ENCODE assay signal across 19 cellular contexts in genomic region chr13:90918551-90918950, GRCh38.
A peak's percentile ranks its signal among the peaks of the same experiment; 100 is the strongest.
DNase-seq lines count a peak whose midpoint lies in the region; ATAC-seq, FAIRE-seq and TF ChIP-seq lines count a peak whose summit lies in the region.
"Had no signal": no experiment of that assay in that cellular context is flagged by ENCODE, and none has a peak within 500 bp of the region (broad histone marks: within the 10 kb centered on the region; RNA-seq: fewer than 3 reads in every experiment).

No MANE protein-coding gene starts in this region.

- peak; percentile 45 for DNase-seq in GM23248
- peak; percentile 43 for DNase-seq in RCC 7860 (ENCODE audit: low spot score)
- DNase-seq in fibroblast of gingiva (ENCODE audit: low read depth) = peak; percentile 1
- no peak for DNase-seq in mesothelial cell of epicardium (ENCODE audit: low spot score in 2 of 2, unreplicated experiment in 2 of 2)
- no peak for DNase-seq in naive thymus-derived CD8-positive, alpha-beta T cell
- no peak for DNase-seq in NCI-H1694 treated with DMSO at 0.1 percent for 48 hours (lab: John Stamatoyannopoulos, UW)
- DNase-seq in tibial nerve (ENCODE audit: low spot score in 2 of 2) = no peak
- DNase-seq: activated CD4-positive, alpha-beta T cell treated with anti-CD3 and anti-CD28 coated beads, Interleukin-2, amount 50 U/mL, for 1 hour; activated T-cell treated with anti-CD3 and anti-CD28 coated beads, Interleukin-2, amount 50 U/mL, for 72 hours; DND-41; kidney; NCI-H1105; NCI-H524; stimulated activated CD4-positive, alpha-beta T cell treated with anti-CD3 and anti-CD28 coated beads, Interleukin-4, amount 100 ng/mL, for 4 hours; upper lobe of left lung had no signal

- peaks cover 22% of the 10 kb centered on the region for H3K4me1 Mint-ChIP-seq in mesothelial cell of epicardium
- no peaks in the 10 kb centered on the region for H3K4me1 Mint-ChIP-seq in naive thymus-derived CD8-positive, alpha-beta T cell
- H3K4me1 Mint-ChIP-seq: stimulated activated effector memory CD8-positive, alpha-beta T cell treated with anti-CD3 and anti-CD28 coated beads, Interleukin-12 subunit alpha, Interleukin-12 subunit beta, amount 100 ng/mL, for 72 hours had no signal

- TF ChIP-seq CTCF in mesothelial cell of epicardium (IDR thresholded peaks at IDR 0.05; ENCODE audit: unreplicated experiment) (no peak), tibial nerve (IDR thresholded peaks at IDR 0.05) (no peak)

- no peak overlapping the region for H3K4me3 ChIP-seq in GM23248
- no peak overlapping the region for H3K4me3 ChIP-seq in tibial nerve
- H3K4me3 ChIP-seq: BLaER1 treated with 17β-estradiol and CSF1 and Interleukin-3, amounts not matched to agents 10 nM and 100 nM; upper lobe of left lung had no signal

- H3K27me3 Mint-ChIP-seq in mesothelial cell of epicardium (ENCODE audit: low read depth) = no peaks in the 10 kb centered on the region
- no peaks in the 10 kb centered on the region for H3K27me3 Mint-ChIP-seq in naive thymus-derived CD8-positive, alpha-beta T cell

- no peak overlapping the region for H3K9ac ChIP-seq in GM23248
- H3K9ac ChIP-seq: BLaER1 treated with 17β-estradiol and CSF1 and Interleukin-3, amounts not matched to agents 10 nM and 100 nM had no signal

- H3K36me3 ChIP-seq in GM23248 (ENCODE audit: low read depth) = no peaks in the 10 kb centered on the region
- H3K36me3 ChIP-seq in tibial nerve = no peaks in the 10 kb centered on the region
- H3K36me3 ChIP-seq: BLaER1 treated with 17β-estradiol and CSF1 and Interleukin-3, amounts not matched to agents 10 nM and 100 nM; upper lobe of left lung had no signal

- no peaks in the 10 kb centered on the region for H3K4me1 ChIP-seq in GM23248 (ENCODE audit: insufficient read depth)
- H3K4me1 ChIP-seq in tibial nerve = no peaks in the 10 kb centered on the region
- H3K4me1 ChIP-seq: upper lobe of left lung had no signal

- H3K9me3 Mint-ChIP-seq in mesothelial cell of epicardium = peaks cover 4% of the 10 kb centered on the region
- H3K9me3 Mint-ChIP-seq in naive thymus-derived CD8-positive, alpha-beta T cell = peaks cover 0 to 11% (median 2%) of the 10 kb centered on the region in 9 donors

- WGBS in GM23248 (ENCODE audit: low coverage in 1 of 2, low lambda C conversion rate in 2 of 2, missing lambda C conversion rate in 2 of 2), 2 experiments = 0% methylated on average over 2 of the region's 2 CpGs
- 19% methylated on average over 2 of the region's 2 CpGs for WGBS in tibial nerve, 2 donors

- ATAC-seq in naive thymus-derived CD8-positive, alpha-beta T cell = no peak
- no peak for ATAC-seq in GM18511 (IDR thresholded peaks at IDR 0.05; ENCODE audit: unreplicated experiment)
- ATAC-seq: activated T-cell treated with anti-CD3 and anti-CD28 coated beads, Interleukin-2, amount 50 U/mL, for 72 hours; stimulated activated effector memory CD8-positive, alpha-beta T cell treated with anti-CD3 and anti-CD28 coated beads, Interleukin-12 subunit alpha, Interleukin-12 subunit beta, amount 100 ng/mL, for 72 hours had no signal

- no peak overlapping the region for H2AFZ ChIP-seq in GM23248

- TF ChIP-seq EP300 in tibial nerve (IDR thresholded peaks at IDR 0.05) = no peak

- TF ChIP-seq POLR2A in tibial nerve (IDR thresholded peaks at IDR 0.05) = no peak

- H3K27ac Mint-ChIP-seq in mesothelial cell of epicardium = peak overlapping the region; percentile 36
- no peak overlapping the region for H3K27ac Mint-ChIP-seq in naive thymus-derived CD8-positive, alpha-beta T cell
- H3K27ac Mint-ChIP-seq: activated T-cell treated with anti-CD3 and anti-CD28 coated beads, Interleukin-2, amount 50 U/mL, for 72 hours; stimulated activated effector memory CD8-positive, alpha-beta T cell treated with anti-CD3 and anti-CD28 coated beads, Interleukin-12 subunit alpha, Interleukin-12 subunit beta, amount 100 ng/mL, for 72 hours had no signal

- no peaks in the 10 kb centered on the region for H3K36me3 Mint-ChIP-seq in mesothelial cell of epicardium
- H3K36me3 Mint-ChIP-seq in naive thymus-derived CD8-positive, alpha-beta T cell = no peaks in the 10 kb centered on the region
- H3K36me3 Mint-ChIP-seq: stimulated activated effector memory CD8-positive, alpha-beta T cell treated with anti-CD3 and anti-CD28 coated beads, Interleukin-12 subunit alpha, Interleukin-12 subunit beta, amount 100 ng/mL, for 72 hours had no signal

- POLR2A ChIA-PET in naive thymus-derived CD8-positive, alpha-beta T cell (lab: Charles Lee) = no interaction called here

- no peaks in the 10 kb centered on the region for H3F3A ChIP-seq in GM23248 (ENCODE audit: insufficient read depth)

- no peak overlapping the region for H3K4me2 ChIP-seq in GM23248 (ENCODE audit: unreplicated experiment)

- no peak overlapping the region for H3K4me3 Mint-ChIP-seq in mesothelial cell of epicardium
- no peak overlapping the region for H3K4me3 Mint-ChIP-seq in naive thymus-derived CD8-positive, alpha-beta T cell
- H3K4me3 Mint-ChIP-seq: activated T-cell treated with anti-CD3 and anti-CD28 coated beads, Interleukin-2, amount 50 U/mL, for 72 hours; stimulated activated effector memory CD8-positive, alpha-beta T cell treated with anti-CD3 and anti-CD28 coated beads, Interleukin-12 subunit alpha, Interleukin-12 subunit beta, amount 100 ng/mL, for 72 hours had no signal

- H3K27ac ChIP-seq in GM23248 = no peak overlapping the region
- H3K27ac ChIP-seq in tibial nerve = no peak overlapping the region
- H3K27ac ChIP-seq: BLaER1 treated with 17β-estradiol and CSF1 and Interleukin-3, amounts not matched to agents 10 nM and 100 nM; RWPE1; upper lobe of left lung had no signal

- in situ Hi-C loops in GM23248 (cut with MboI) = no loop called here

- FAIRE-seq in RCC 7860 (lab: Jason Lieb, UNC) = peak; percentile 80
- FAIRE-seq: kidney had no signal

- H3K9me3 ChIP-seq in GM23248 (ENCODE audit: low read depth) (no peaks in the 10 kb centered on the region), tibial nerve (no peaks in the 10 kb centered on the region)
- H3K9me3 ChIP-seq: BLaER1 treated with 17β-estradiol and CSF1 and Interleukin-3, amounts not matched to agents 10 nM and 100 nM; upper lobe of left lung had no signal

- no peaks in the 10 kb centered on the region for H3K27me3 ChIP-seq in GM23248 (replicated peaks; ENCODE audit: insufficient read depth)
- H3K27me3 ChIP-seq in tibial nerve = no peaks in the 10 kb centered on the region
- H3K27me3 ChIP-seq: BLaER1 treated with 17β-estradiol and CSF1 and Interleukin-3, amounts not matched to agents 10 nM and 100 nM; upper lobe of left lung had no signal

- no peaks in the 10 kb centered on the region for H3K9me2 ChIP-seq in GM23248 (ENCODE audit: insufficient read depth)

- no peaks in the 10 kb centered on the region for H3K79me2 ChIP-seq in GM23248 (ENCODE audit: insufficient read depth)

- no peaks in the 10 kb centered on the region for H4K20me1 ChIP-seq in GM23248 (ENCODE audit: insufficient read depth)
- H4K20me1 ChIP-seq: BLaER1 treated with 17β-estradiol and CSF1 and Interleukin-3, amounts not matched to agents 10 nM and 100 nM had no signal

Comparison
In these comparisons a context has a peak if more than half of its experiments do, and no peak if none do; other contexts are left out.
1. DNase-seq: peak in GM23248 (single experiment), RCC 7860 (single experiment) and fibroblast of gingiva (single experiment); none in mesothelial cell of epicardium (0 of 2), naive thymus-derived CD8-positive, alpha-beta T cell (0 of 10), NCI-H1694 treated with DMSO at 0.1 percent for 48 hours (single experiment) and tibial nerve (0 of 2).